Comparison of ENCODE assay signal across 8 cellular contexts in the genomic region with DNA sequence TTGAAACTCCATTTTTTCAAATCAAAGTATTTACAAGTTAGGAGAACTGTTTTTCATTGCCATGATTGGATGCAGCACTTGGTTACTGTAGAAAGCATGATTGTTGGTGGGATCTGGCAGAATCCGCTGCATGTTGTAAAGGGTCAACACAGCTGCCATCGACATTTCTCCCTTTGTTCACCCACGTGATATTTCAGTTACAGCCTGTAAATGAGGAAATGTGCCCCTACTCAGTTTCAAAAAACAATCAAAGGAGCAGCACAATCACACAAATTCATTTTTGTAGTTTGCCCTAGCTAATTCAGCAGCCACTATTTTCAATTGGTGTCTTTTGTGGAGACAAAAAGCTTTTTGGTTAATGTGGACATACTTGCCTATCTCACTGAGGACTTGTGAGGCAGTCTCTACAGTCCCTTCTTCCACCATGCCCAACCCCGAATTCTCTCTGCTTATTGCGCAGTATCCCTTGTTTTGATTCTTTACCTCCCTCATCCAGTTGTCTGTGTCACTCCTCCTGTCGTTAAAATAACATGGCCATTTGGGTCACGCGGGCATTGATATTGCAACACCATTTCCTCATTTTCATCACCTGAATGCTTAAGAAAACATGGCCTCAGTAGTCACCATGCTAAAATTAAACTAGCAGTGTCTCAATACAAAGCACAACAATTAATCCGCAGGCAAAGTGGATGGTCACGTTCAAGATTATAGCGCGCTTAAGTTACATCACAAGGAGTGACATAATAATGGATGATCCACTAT. TPM values are rescaled to one million over a fixed set of nuclear protein-coding genes. Genes with fewer than 3 reads are reported as not detected.
A peak's percentile ranks its signal among the peaks of the same experiment; 100 is the strongest.
DNase-seq lines count a peak whose midpoint lies in the region; ATAC-seq, FAIRE-seq and TF ChIP-seq lines count a peak whose summit lies in the region.

No MANE protein-coding gene starts in this region.

- POLR2A ChIA-PET in K562 (lab: Yijun Ruan, JAX), result interaction anchor here (1.4 kb wide), 1 partner anchor 8 kb away, joined by 5 read pairs; no protein-coding TSS in a partner anchor

- intact Hi-C loops in K562 (cut with micrococcal nuclease), result no loop called here
- intact Hi-C loops in sigmoid colon (cut with DNase I), result no loop called here

- H3K4me1 ChIP-seq in DOHH2 (ENCODE audit: control insufficient read depth, low read length) (peaks cover 43% of the 10 kb centered on the region), K562 (replicated peaks in 1 of 2; ENCODE audit: control insufficient read depth in 2 of 2, insufficient read depth in 2 of 2, low read length in 2 of 2) (peaks cover 27 to 28% of the 10 kb centered on the region in 2 experiments), sigmoid colon (peaks cover 0 to 46% (median 35%) of the 10 kb centered on the region in 4 donors), Karpas-422 (ENCODE audit: low read length) (peaks cover 26% of the 10 kb centered on the region)

- H3K79me2 ChIP-seq in DOHH2 (ENCODE audit: control insufficient read depth, low read length) (no peaks in the 10 kb centered on the region), K562 (ENCODE audit: control insufficient read depth, insufficient read depth, low read length) (no peaks in the 10 kb centered on the region), Karpas-422 (ENCODE audit: low read length) (no peaks in the 10 kb centered on the region)

- no peak for TF ChIP-seq EP300 in K562 (IDR thresholded peaks at IDR 0.05; ENCODE audit: low read length)
- TF ChIP-seq EP300 in sigmoid colon (IDR thresholded peaks at IDR 0.05), result no peak

- H3K4me3 ChIP-seq in DOHH2 (ENCODE audit: low read length) (no peak overlapping the region), K562 (no peak overlapping the region), sigmoid colon (no peak overlapping the region), Karpas-422 (ENCODE audit: low read length) (no peak overlapping the region)

- no TSS peak for BruUV-seq in K562 (replicated peaks; lab: Mats Ljungman, UMichigan)

- ATAC-seq in K562, result no peak
- ATAC-seq in GM18498 (IDR thresholded peaks at IDR 0.05; ENCODE audit: unreplicated experiment), result no peak
- no peak for ATAC-seq in HG02970 (IDR thresholded peaks at IDR 0.05; ENCODE audit: low FRiP score, unreplicated experiment)
- no peak for ATAC-seq in GM19035 (IDR thresholded peaks at IDR 0.05; ENCODE audit: unreplicated experiment)

- TF ChIP-seq POLR2A in K562 (conservative IDR thresholded peaks at IDR 0.05) (no peak), sigmoid colon (IDR thresholded peaks at IDR 0.05) (no peak)

- no peaks in the 10 kb centered on the region for H4K20me1 ChIP-seq in DOHH2 (ENCODE audit: control insufficient read depth, insufficient read depth, low read depth, low read length)
- H4K20me1 ChIP-seq in K562 (replicated peaks; ENCODE audit: control insufficient read depth, insufficient read depth, low read length), result no peaks in the 10 kb centered on the region
- no peaks in the 10 kb centered on the region for H4K20me1 ChIP-seq in Karpas-422 (ENCODE audit: insufficient read depth, low read depth, low read length)

- H3K9me1 ChIP-seq in K562 (ENCODE audit: control insufficient read depth, insufficient read depth, low read length), result no peaks in the 10 kb centered on the region

- in situ Hi-C loops in K562 (cut with MboI), result no loop called here

- DNase-seq in NCI-H1694 (lab: John Stamatoyannopoulos, UW), result peak; percentile 33
- no peak for DNase-seq in K562 (ENCODE audit: extremely low read depth in 1 of 4, low spot score in 3 of 4)
- DNase-seq in sigmoid colon, result no peak
- no peak for DNase-seq in Karpas-422

- H3K9ac ChIP-seq in K562 (ENCODE audit: insufficient read depth in 1 of 2, low read depth in 2 of 2, low read length in 2 of 2) (no peak overlapping the region), Karpas-422 (ENCODE audit: low read length) (no peak overlapping the region)

- no peak for TF ChIP-seq CTCF in DOHH2 (IDR thresholded peaks at IDR 0.05; ENCODE audit: low read depth, low read length, poor library complexity, severe bottlenecking)
- TF ChIP-seq CTCF in K562 (IDR thresholded peaks at IDR 0.05 in 2 of 3, conservative IDR thresholded peaks at IDR 0.05 in 1 of 3; ENCODE audit: insufficient read depth in 2 of 3, low read depth in 1 of 3, low read length in 3 of 3), result no peak
- no peak for TF ChIP-seq CTCF in sigmoid colon (IDR thresholded peaks at IDR 0.05)

- 0 out of 2 replicates have a peak, but pooled peaks cover 3% of the 10 kb centered on the region for H3F3A ChIP-seq in DOHH2 (ENCODE audit: control insufficient read depth, insufficient read depth)

- WGBS in K562 (ENCODE audit: insufficient coverage, low coverage, missing lambda C conversion rate), result 73% methylated on average over 12 of the region's 12 CpGs
- 66 to 76% methylated on average over 12 of the region's 12 CpGs for WGBS in sigmoid colon, 2 donors

- H3K9me3 ChIP-seq in DOHH2 (ENCODE audit: control insufficient read depth, insufficient read depth, low read length) (no peaks in the 10 kb centered on the region), K562 (replicated peaks; ENCODE audit: control insufficient read depth, insufficient read depth, low read depth, low read length) (no peaks in the 10 kb centered on the region; the same call in 1 of the 2 replicates), sigmoid colon (no peaks in the 10 kb centered on the region), Karpas-422 (ENCODE audit: low read length) (no peaks in the 10 kb centered on the region)

- H3K9me2 ChIP-seq in DOHH2 (replicated peaks; ENCODE audit: control insufficient read depth, low read length) (no peaks in the 10 kb centered on the region), Karpas-422 (replicated peaks; ENCODE audit: insufficient read depth, low read length) (no peaks in the 10 kb centered on the region)

- H3K36me3 ChIP-seq in DOHH2 (ENCODE audit: control insufficient read depth, low read length) (no peaks in the 10 kb centered on the region), K562 (ENCODE audit: control insufficient read depth, insufficient read depth, low read length) (no peaks in the 10 kb centered on the region), sigmoid colon (no peaks in the 10 kb centered on the region), Karpas-422 (ENCODE audit: insufficient read depth, low read length) (no peaks in the 10 kb centered on the region)

- H3K27ac ChIP-seq in DOHH2 (ENCODE audit: low read depth, low read length) (no peak overlapping the region), K562 (ENCODE audit: extremely low read depth, low read depth, low read length) (no peak overlapping the region), sigmoid colon (peak overlapping the region in 3 of 4 donors; percentile 17 to 74 (median 71)), Karpas-422 (ENCODE audit: low read length) (no peak overlapping the region)

- no peak for FAIRE-seq in K562 (lab: Jason Lieb, UNC)

- H3K27me3 ChIP-seq in DOHH2 (ENCODE audit: control insufficient read depth, low read length) (peaks cover 9% of the 10 kb centered on the region), K562 (ENCODE audit: control insufficient read depth in 2 of 2, insufficient read depth in 2 of 2, low read length in 2 of 2) (peaks cover 0 to 2% of the 10 kb centered on the region in 2 experiments; a peak in 1 of 5 replicates), sigmoid colon (peaks cover 3 to 16% (median 12%) of the 10 kb centered on the region in 3 donors), Karpas-422 (ENCODE audit: low read length) (no peaks in the 10 kb centered on the region)

- peak overlapping the region; percentile 33 for H3K4me2 ChIP-seq in DOHH2 (ENCODE audit: low read length)
- H3K4me2 ChIP-seq in K562 (ENCODE audit: insufficient read depth, low read length), result no peak overlapping the region
- H3K4me2 ChIP-seq in Karpas-422 (ENCODE audit: low read depth, low read length, poor library complexity, severe bottlenecking), result no peak overlapping the region

- TF ChIP-seq RAD21 in K562 (CRISPR knock-in tag; conservative IDR thresholded peaks at IDR 0.05 in 1 of 2, IDR thresholded peaks at IDR 0.05 in 1 of 2), result no peak

- peak overlapping the region; percentile 58 for H2AFZ ChIP-seq in K562 (ENCODE audit: low read depth, low read length)
- H2AFZ ChIP-seq in Karpas-422 (ENCODE audit: low read length), result no peak overlapping the region

- CTCF ChIA-PET in K562 (lab: Yijun Ruan, JAX; ENCODE audit: low intra/inter-chr PET ratio), result no interaction called here

RNA-seq across cellular contexts. Expression of a gene that starts 6.4 kb away (rescaled TPM):
- total RNA-seq in K562 (2011; cell fraction: chromatin; rRNA removed; ENCODE audit: low replicate concordance), result not detected in 2 replicates
- not detected in 2 replicates for total RNA-seq in K562 (2011; cell fraction: nucleolus; rRNA removed)
- total RNA-seq in K562 (2011; cell fraction: nucleoplasm; rRNA removed), result not detected in 2 replicates
- not detected in 2 replicates for total RNA-seq in K562 (2014; rRNA removed)
- total RNA-seq in K562 (2014; rRNA removed; fragmentation: Illumina TruSeq; extraction: Trizol), result not detected in 2 replicates
- not detected in 2 replicates for total RNA-seq in K562 (2015; rRNA removed; fragmentation: Illumina TruSeq; extraction: Trizol)
- total RNA-seq in K562 (2021), result not detected in 2 replicates
- not detected in 2 replicates for polyA plus RNA-seq in K562 (2011; rRNA removed)
- polyA plus RNA-seq in K562 (2011; cell fraction: cytosol; rRNA removed), result not detected in 2 replicates
- not detected in 2 replicates for polyA plus RNA-seq in K562 (2011; cell fraction: nucleus; rRNA removed)
- polyA plus RNA-seq in K562 (2012), result 0.14 and 0.25 TPM in 2 replicates
- not detected in 2 replicates for polyA plus RNA-seq in K562 (2014; fragmentation: Illumina TruSeq; extraction: Trizol)
- not detected for polyA plus RNA-seq in K562 (2014; fragmentation: Nextera tagmentation; extraction: Ambion mirVana)
- not detected in 2 replicates for polyA plus RNA-seq in K562 (2014; rRNA removed)
- polyA minus RNA-seq in K562 (2011; rRNA and poly(A)+ RNA removed), result not detected in 2 replicates
- polyA minus RNA-seq in K562 (2011; cell fraction: cytosol; rRNA and poly(A)+ RNA removed), result not detected in 2 replicates
- not detected in 2 replicates for polyA minus RNA-seq in K562 (2011; cell fraction: nucleus; rRNA and poly(A)+ RNA removed)
- not detected for total RNA-seq in sigmoid colon
- 1 to 10 TPM; 1.4 to 7.8 (median 1.8) TPM for polyA plus RNA-seq in sigmoid colon
- not detected in 2 replicates for total RNA-seq in Karpas-422 (2014; rRNA removed; shearing (Covaris generic); ENCODE audit: low replicate concordance)

RNA-seq across cellular contexts. Expression of a gene that starts 24.0 kb away (rescaled TPM):
- 11.9 and 21.7 TPM in 2 replicates for total RNA-seq in K562 (2011; cell fraction: chromatin; rRNA removed; ENCODE audit: low replicate concordance)
- total RNA-seq in K562 (2011; cell fraction: nucleolus; rRNA removed), result 4.2 and 6.8 TPM in 2 replicates
- 7.3 and 14.1 TPM in 2 replicates for total RNA-seq in K562 (2011; cell fraction: nucleoplasm; rRNA removed)
- 7.1 and 12.1 TPM in 2 replicates for total RNA-seq in K562 (2014; rRNA removed)
- 9.0 and 10.0 TPM in 2 replicates for total RNA-seq in K562 (2014; rRNA removed; fragmentation: Illumina TruSeq; extraction: Trizol)
- total RNA-seq in K562 (2015; rRNA removed; fragmentation: Illumina TruSeq; extraction: Trizol), result 8.3 TPM in 2 replicates
- 14.2 and 15.5 TPM in 2 replicates for total RNA-seq in K562 (2021)
- 5.4 and 5.7 TPM in 2 replicates for polyA plus RNA-seq in K562 (2011; rRNA removed)
- 1.9 and 2.8 TPM in 2 replicates for polyA plus RNA-seq in K562 (2011; cell fraction: cytosol; rRNA removed)
- 11.4 and 11.5 TPM in 2 replicates for polyA plus RNA-seq in K562 (2011; cell fraction: nucleus; rRNA removed)
- polyA plus RNA-seq in K562 (2012), result 3.4 and 3.5 TPM in 2 replicates
- 5.0 and 5.3 TPM in 2 replicates for polyA plus RNA-seq in K562 (2014; fragmentation: Illumina TruSeq; extraction: Trizol)
- 1 to 10 TPM; 1.2 to 2.6 TPM for polyA plus RNA-seq in K562 (2014; fragmentation: Nextera tagmentation; extraction: Ambion mirVana)
- 4.8 and 4.9 TPM in 2 replicates for polyA plus RNA-seq in K562 (2014; rRNA removed)
- polyA minus RNA-seq in K562 (2011; rRNA and poly(A)+ RNA removed), result 15.4 and 22.1 TPM in 2 replicates
- 8.7 and 10.0 TPM in 2 replicates for polyA minus RNA-seq in K562 (2011; cell fraction: cytosol; rRNA and poly(A)+ RNA removed)
- 8.6 and 14.6 TPM in 2 replicates for polyA minus RNA-seq in K562 (2011; cell fraction: nucleus; rRNA and poly(A)+ RNA removed)
- 10 to 100 TPM; 39.9 to 52.2 (median 47.7) TPM for total RNA-seq in sigmoid colon
- 10 to 100 TPM in 1 of 3 donors, 1 to 10 TPM in 2; 9.0 to 10.4 (median 9.2) TPM for polyA plus RNA-seq in sigmoid colon
- total RNA-seq in Karpas-422 (2014; rRNA removed; shearing (Covaris generic); ENCODE audit: low replicate concordance), result 36.0 and 40.7 TPM in 2 replicates

Comparison
In these comparisons a context has a peak if more than half of its experiments do, and no peak if none do; other contexts are left out.
1. H3K27ac ChIP-seq: peak in sigmoid colon (3 of 4); none in DOHH2 (single experiment), K562 (single experiment) and Karpas-422 (single experiment).